In genomic region chr6:136893187-136893586, GRCh38 we compare ENCODE assay signal across 18 cellular contexts. TPM values are rescaled to one million over a fixed set of nuclear protein-coding genes. Genes with fewer than 3 reads are reported as not detected.
DNase-seq lines count a peak whose midpoint lies in the region; ATAC-seq, FAIRE-seq and TF ChIP-seq lines count a peak whose summit lies in the region.
"Had no signal": no experiment of that assay in that cellular context is flagged by ENCODE, and none has a peak within 500 bp of the region (broad histone marks: within the 10 kb centered on the region; RNA-seq: fewer than 3 reads in every experiment).

No MANE protein-coding gene starts in this region.

- no peaks in the 10 kb centered on the region for H3K4me1 Mint-ChIP-seq in WTC11
- H3K4me1 Mint-ChIP-seq: H9 had no signal

- H2AFZ ChIP-seq in endothelial cell of umbilical vein (ENCODE audit: low read depth, low read length) = no peak overlapping the region
- H2AFZ ChIP-seq in hepatocyte = no peak overlapping the region

- H3K9me2 ChIP-seq in hepatocyte (replicated peaks; ENCODE audit: insufficient read depth) = no peaks in the 10 kb centered on the region

- DNase-seq in GM12892 (ENCODE audit: insufficient read length) = no peak
- DNase-seq in Kasumi-1 (lab: John Stamatoyannopoulos, UW) = peak; percentile 28 to 45
- DNase-seq in WTC11 (ENCODE audit: low spot score) = no peak
- peak; percentile 7 for DNase-seq in endothelial cell of umbilical vein (ENCODE audit: low read depth, low spot score)
- DNase-seq in hepatocyte (ENCODE audit: low spot score) = no peak
- DNase-seq in nucleus accumbens (lab: John Stamatoyannopoulos, UW) = no peak
- DNase-seq: Caco-2; CD4-positive, alpha-beta T cell; H9 had no signal

- CTCF ChIA-PET in WTC11 (lab: Charles Lee) (interaction anchor here (1.2 kb wide), 1 partner anchor 71 kb away, joined by 3 read pairs; the partner anchor contains the start of gene PEX7), endothelial cell of umbilical vein (lab: Charles Lee) (interaction anchor here (0.7 to 1.2 kb wide), 2 partner anchors 13 to 249 kb away, joined by 3 read pairs; no protein-coding TSS in a partner anchor)

- H3K27me3 Mint-ChIP-seq in WTC11 (ENCODE audit: low read depth) = no peaks in the 10 kb centered on the region
- H3K27me3 Mint-ChIP-seq: CD4-positive, alpha-beta T cell; IgD-negative memory B cell had no signal

- H3K4me2 ChIP-seq in endothelial cell of umbilical vein (ENCODE audit: insufficient read depth, low read length) (no peak overlapping the region), hepatocyte (no peak overlapping the region)

- no peak overlapping the region for H3K4me3 ChIP-seq in endothelial cell of umbilical vein (replicated peaks in 1 of 3; ENCODE audit: insufficient read depth in 1 of 3, low read depth in 1 of 3, low read length in 3 of 3)
- no peak overlapping the region for H3K4me3 ChIP-seq in hepatocyte

- dilution Hi-C loops in endothelial cell of umbilical vein (cut with MboI; ENCODE audit: extremely low pct_ligation_motif_present, low sequenced_read_pairs) = no loop called here

- FAIRE-seq in GM12892 (lab: Jason Lieb, UNC) (peak; percentile 68), endothelial cell of umbilical vein (lab: Jason Lieb, UNC) (no peak)
- FAIRE-seq: A204.1, D721Med, G401.6, H1, HepG2 had no signal

- POLR2A ChIA-PET in WTC11 (lab: Charles Lee) = no interaction called here
- POLR2A ChIA-PET in endothelial cell of umbilical vein (lab: Charles Lee) = no interaction called here

- no peak overlapping the region for H3K9ac ChIP-seq in endothelial cell of umbilical vein (replicated peaks; ENCODE audit: extremely low read depth, insufficient read depth, low read length)

- peaks cover 3% of the 10 kb centered on the region for H3K4me1 ChIP-seq in endothelial cell of umbilical vein (ENCODE audit: control insufficient read depth, extremely low read depth, insufficient read depth, low read length)
- peaks cover 15% of the 10 kb centered on the region for H3K4me1 ChIP-seq in hepatocyte (ENCODE audit: insufficient read depth)

- no peak overlapping the region for H3K4me3 Mint-ChIP-seq in WTC11
- H3K4me3 Mint-ChIP-seq: CD4-positive, alpha-beta T cell; H9; IgD-negative memory B cell had no signal

- H3K9me3 ChIP-seq in endothelial cell of umbilical vein (replicated peaks; ENCODE audit: control insufficient read depth, insufficient read depth, low read length) (no peaks in the 10 kb centered on the region), hepatocyte (ENCODE audit: low read depth) (no peaks in the 10 kb centered on the region)
- H3K9me3 ChIP-seq: Caco-2 had no signal

- H3K27me3 ChIP-seq in endothelial cell of umbilical vein (ENCODE audit: control insufficient read depth in 2 of 2, insufficient read depth in 2 of 2, low read length in 2 of 2) (no peaks in the 10 kb centered on the region), hepatocyte (no peaks in the 10 kb centered on the region)

- 88% methylated on average over 5 of the region's 5 CpGs for WGBS in hepatocyte (ENCODE audit: low lambda C conversion rate, missing lambda C conversion rate)

- H3K79me2 ChIP-seq in endothelial cell of umbilical vein (ENCODE audit: control insufficient read depth, insufficient read depth, low read length) = no peaks in the 10 kb centered on the region
- no peaks in the 10 kb centered on the region for H3K79me2 ChIP-seq in hepatocyte

- H3K27ac ChIP-seq in endothelial cell of umbilical vein (ENCODE audit: insufficient read depth, low read depth, low read length) = no peak overlapping the region
- no peak overlapping the region for H3K27ac ChIP-seq in hepatocyte
- H3K27ac ChIP-seq: C4-2B had no signal

- ATAC-seq in WTC11 = no peak
- no peak for ATAC-seq in GM18511 (IDR thresholded peaks at IDR 0.05; ENCODE audit: unreplicated experiment)
- ATAC-seq: HepG2 had no signal

- no peaks in the 10 kb centered on the region for H3K9me3 Mint-ChIP-seq in WTC11
- H3K9me3 Mint-ChIP-seq: CD4-positive, alpha-beta T cell; H9; IgD-negative memory B cell had no signal

- TF ChIP-seq CTCF in WTC11 (IDR thresholded peaks at IDR 0.05) (no peak), endothelial cell of umbilical vein (IDR thresholded peaks at IDR 0.05; ENCODE audit: extremely low read depth in 1 of 2, insufficient read depth in 1 of 2, low read depth in 1 of 2, low read length in 2 of 2) (no peak), hepatocyte (IDR thresholded peaks at IDR 0.05; ENCODE audit: poor library complexity) (no peak)

- TF ChIP-seq POLR2A in GM12892 (IDR thresholded peaks at IDR 0.05; ENCODE audit: low read depth, low read length) (no peak), endothelial cell of umbilical vein (IDR thresholded peaks at IDR 0.05; ENCODE audit: low read depth, low read length) (no peak)

- BruUV-seq in endothelial cell of umbilical vein (replicated peaks; lab: Mats Ljungman, UMichigan) = no TSS peak

- H4K20me1 ChIP-seq in endothelial cell of umbilical vein (replicated peaks; ENCODE audit: control insufficient read depth, extremely low read depth, insufficient read depth, low read length) (no peaks in the 10 kb centered on the region), hepatocyte (ENCODE audit: insufficient read depth, poor library complexity, severe bottlenecking) (no peaks in the 10 kb centered on the region)

- H3K9me1 ChIP-seq in endothelial cell of umbilical vein (replicated peaks; ENCODE audit: control insufficient read depth, extremely low read depth, insufficient read depth, low read length) = no peaks in the 10 kb centered on the region

- H3K27ac Mint-ChIP-seq in WTC11 = peak overlapping the region; percentile 28
- H3K27ac Mint-ChIP-seq: CD4-positive, alpha-beta T cell; H9 had no signal

- H3K36me3 ChIP-seq in endothelial cell of umbilical vein (ENCODE audit: control insufficient read depth in 2 of 2, extremely low read depth in 1 of 2, insufficient read depth in 2 of 2, low read length in 2 of 2) = no peaks in the 10 kb centered on the region
- H3K36me3 ChIP-seq in hepatocyte (replicated peaks; ENCODE audit: insufficient read depth, low read depth) = no peaks in the 10 kb centered on the region

- intact Hi-C loops in endothelial cell of umbilical vein (cut with micrococcal nuclease) = no loop called here

- no peaks in the 10 kb centered on the region for H3K36me3 Mint-ChIP-seq in WTC11

TF ChIP-seq in WTC11, 78 proteins besides CTCF, POLR2A, EP300 and RAD21 (continues in another document):
- no peak for TF ChIP-seq ZNF423 (CRISPR knock-in tag; IDR thresholded peaks at IDR 0.05)
- TF ChIP-seq ZNF263 (CRISPR knock-in tag; IDR thresholded peaks at IDR 0.05; ENCODE audit: low read depth) = no peak
- TF ChIP-seq OVOL2 (CRISPR knock-in tag; IDR thresholded peaks at IDR 0.05; ENCODE audit: borderline replicate concordance) = no peak
- no peak for TF ChIP-seq FOXP4 (CRISPR knock-in tag; IDR thresholded peaks at IDR 0.05)
- TF ChIP-seq IRF2 (CRISPR knock-in tag; IDR thresholded peaks at IDR 0.05; ENCODE audit: borderline replicate concordance, low read depth) = no peak
- TF ChIP-seq CREM (CRISPR knock-in tag; IDR thresholded peaks at IDR 0.05) = no peak

TF ChIP-seq in endothelial cell of umbilical vein, 7 proteins besides CTCF, POLR2A, EP300 and RAD21:
- no peak for TF ChIP-seq GATA2 (IDR thresholded peaks at IDR 0.05; ENCODE audit: insufficient read depth, insufficient read length, low read depth, low read length)
- TF ChIP-seq JUN (IDR thresholded peaks at IDR 0.05; ENCODE audit: borderline replicate concordance, insufficient read depth, insufficient read length, low read depth) = no peak
- no peak for TF ChIP-seq FOS (IDR thresholded peaks at IDR 0.05; ENCODE audit: borderline replicate concordance, insufficient read depth, low read length)
- no peak for TF ChIP-seq MAX (IDR thresholded peaks at IDR 0.05; ENCODE audit: insufficient read depth, insufficient read length)
- no peak for TF ChIP-seq POLR2AphosphoS5 (IDR thresholded peaks at IDR 0.05; ENCODE audit: insufficient read depth, low read depth, low read length)
- no peak for TF ChIP-seq EZH2 (IDR thresholded peaks at IDR 0.05; ENCODE audit: borderline replicate concordance, low read depth, low read length, severe bottlenecking)
- no peak for TF ChIP-seq MYC (IDR thresholded peaks at IDR 0.05; ENCODE audit: low read depth, low read length)

RNA-seq across cellular contexts. Expression of gene SLC35D3, which starts 28.9 kb away (rescaled TPM):
- polyA plus RNA-seq in GM12892 (2012; ENCODE audit: missing spikeins) = not detected
- total RNA-seq in WTC11 (2021) (0.37 to 0.78 TPM (median 0.39 TPM) in 3 replicates), endothelial cell of umbilical vein (not detected in 2 replicates), hepatocyte (not detected in 2 replicates)
- polyA plus RNA-seq in endothelial cell of umbilical vein (not detected in 2 replicates), hepatocyte (0.12 TPM in 1 of 2 replicates, not detected in the other)
- polyA plus RNA-seq in endothelial cell of umbilical vein (2011; cell fraction: cytosol; rRNA removed) = not detected in 2 replicates
- not detected in 2 replicates for polyA plus RNA-seq in endothelial cell of umbilical vein (2011; cell fraction: nucleus; rRNA removed)
- not detected in 2 replicates for polyA plus RNA-seq in endothelial cell of umbilical vein (2012)
- polyA minus RNA-seq in endothelial cell of umbilical vein = not detected in 2 replicates
- not detected for polyA minus RNA-seq in endothelial cell of umbilical vein (2011; cell fraction: cytosol; rRNA and poly(A)+ RNA removed)
- polyA minus RNA-seq in endothelial cell of umbilical vein (2011; cell fraction: nucleus; rRNA and poly(A)+ RNA removed) = not detected in 2 replicates
- total RNA-seq: CD4-positive, alpha-beta T cell; HepG2 had no signal
- polyA plus RNA-seq: BJ, HepG2, IgD-negative memory B cell had no signal

Comparison
In these comparisons a context has a peak if more than half of its experiments do, and no peak if none do; other contexts are left out.
1. DNase-seq: peak in Kasumi-1 (2 of 2) and endothelial cell of umbilical vein (single experiment); none in GM12892 (single experiment), WTC11 (single experiment), hepatocyte (single experiment) and nucleus accumbens (0 of 56).